8 cellular contexts compared by ENCODE assay signal in genomic region chr5:138337685-138338410, GRCh38. TPM values are rescaled to one million over a fixed set of nuclear protein-coding genes. Genes with fewer than 3 reads are reported as not detected.
DNase-seq lines count a peak whose midpoint lies in the region; ATAC-seq and TF ChIP-seq lines count a peak whose summit lies in the region.

Gene FAM53C, plus strand, starts transcription at chr5:138338266. Its CDS starts 3,070 bp downstream, at chr5:138341336.

- H3K4me3 ChIP-seq in iPS-11a (ENCODE audit: low read depth, low read length), result peak within 1 kb of the TSS; percentile 82
- H3K4me3 ChIP-seq in skeletal muscle cell (ENCODE audit: low read depth, low read length), result peak within 1 kb of the TSS; percentile 65

- H3K36me3 Mint-ChIP-seq in brain, result peaks cover 18% of the 10 kb centered on the region

- peaks cover 40% of the 10 kb centered on the region for H3K4me1 Mint-ChIP-seq in brain

- DNase-seq in NK-92 treated with Interleukin-12 subunit alpha and Interleukin-12 subunit beta, amount 100 ng/mL, for 24 hours (lab: John Stamatoyannopoulos, UW), result peak; percentile 89
- DNase-seq in NK-92 (lab: John Stamatoyannopoulos, UW; ENCODE audit: unreplicated experiment) (no peak), NCI-H2107 treated with DMSO at 0.1 percent for 48 hours (lab: John Stamatoyannopoulos, UW; ENCODE audit: unreplicated experiment) (peak; percentile 61), UCSD-AML1 (lab: John Stamatoyannopoulos, UW; ENCODE audit: unreplicated experiment) (peak; percentile 95), skeletal muscle cell (ENCODE audit: low read depth) (peak; percentile 76)

- peaks cover 21% of the 10 kb centered on the region for H3K27me3 Mint-ChIP-seq in brain

- H3K9me3 Mint-ChIP-seq in brain, result no peaks in the 10 kb centered on the region

- no peak for TF ChIP-seq CTCF in brain (conservative IDR thresholded peaks at IDR 0.05)

- peak; percentile 81 for ATAC-seq in HG03039 (IDR thresholded peaks at IDR 0.05; ENCODE audit: unreplicated experiment)

- peak within 1 kb of the TSS; percentile 99 to 100 (median 100) for H3K27ac Mint-ChIP-seq in brain

- peak within 1 kb of the TSS; percentile 89 to 100 (median 98) for H3K4me3 Mint-ChIP-seq in brain

RNA-seq across cellular contexts. Expression of gene FAM53C, which starts in this region (rescaled TPM):
- polyA plus RNA-seq in brain (ENCODE audit: insufficient read depth, low read depth, low replicate concordance), result 20.9 TPM
